In the genomic region with DNA sequence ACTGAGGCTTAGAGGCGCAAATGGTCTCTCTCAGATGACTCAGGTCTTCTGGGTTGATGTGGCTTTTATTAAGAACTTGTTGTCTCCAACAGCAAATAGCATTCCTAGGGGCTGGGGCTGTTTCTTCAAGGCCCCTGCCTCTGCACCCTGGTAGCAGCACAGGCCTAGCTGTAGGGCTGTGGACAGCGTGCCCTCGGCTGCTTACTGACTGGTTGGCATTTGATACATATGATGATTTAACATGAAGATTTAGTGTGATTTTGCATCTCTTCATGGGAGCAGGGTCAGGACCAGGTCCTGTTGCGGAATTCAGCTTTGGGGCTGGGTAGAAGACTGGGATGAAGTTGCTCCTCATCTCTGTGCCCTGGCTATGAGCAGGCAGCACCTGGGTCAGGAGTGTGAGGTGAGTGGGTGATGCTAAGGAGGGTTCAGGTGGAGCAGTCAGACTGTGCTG, we compare ENCODE assay signal across 8 cellular contexts. TPM values are rescaled to one million over a fixed set of nuclear protein-coding genes. Genes with fewer than 3 reads are reported as not detected.
DNase-seq lines count a peak whose midpoint lies in the region; ATAC-seq, FAIRE-seq and TF ChIP-seq lines count a peak whose summit lies in the region.

No MANE protein-coding gene starts in this region.

- TF ChIP-seq EP300 in GM12878 (IDR thresholded peaks at IDR 0.05; ENCODE audit: borderline replicate concordance in 1 of 2, control insufficient read depth in 1 of 2, low read depth in 2 of 2, low read length in 2 of 2), result no peak

- H3K27ac Mint-ChIP-seq in CD14-positive monocyte, result peak overlapping the region; percentile 77 to 93 (median 84)
- H3K27ac Mint-ChIP-seq in natural killer cell treated with Interleukin-12 subunit alpha and Interleukin-12 subunit beta and Interleukin-15 and Interleukin-18, amount 100 ng/mL, for 72 hours, result peak overlapping the region; percentile 80 to 85

- no peak overlapping the region for H2AFZ ChIP-seq in GM12878 (ENCODE audit: control insufficient read depth, low read depth, low read length)
- no peak overlapping the region for H2AFZ ChIP-seq in Karpas-422 (ENCODE audit: low read length)

- intact Hi-C loops in CD14-positive monocyte (cut with micrococcal nuclease), result loop anchor here in 1 of 2 donors (10.0 kb wide), 1 partner anchor 106 kb away; no protein-coding TSS in a partner anchor
- intact Hi-C loops in GM12878 (cut with micrococcal nuclease; ENCODE audit: unreplicated experiment), result no loop called here
- intact Hi-C loops in left colon (cut with DNase I, micrococcal nuclease), result no loop called here

- in situ Hi-C loops in GM12878 (cut with MboI), result no loop called here

- no peaks in the 10 kb centered on the region for H3K27me3 ChIP-seq in HUES6 (ENCODE audit: control insufficient read depth, insufficient read depth, low read length)
- H3K27me3 ChIP-seq in GM12878 (replicated peaks in 1 of 2; ENCODE audit: control insufficient read depth in 2 of 2, insufficient read depth in 2 of 2, low read length in 1 of 2), result no peaks in the 10 kb centered on the region
- H3K27me3 ChIP-seq in Karpas-422 (ENCODE audit: low read length), result no peaks in the 10 kb centered on the region

- H3K36me3 Mint-ChIP-seq in CD14-positive monocyte, result peaks cover 4 to 6% of the 10 kb centered on the region in 2 donors
- H3K36me3 Mint-ChIP-seq in natural killer cell treated with Interleukin-12 subunit alpha and Interleukin-12 subunit beta and Interleukin-15 and Interleukin-18, amount 100 ng/mL, for 72 hours, result no peaks in the 10 kb centered on the region

- H3K4me1 ChIP-seq in HUES6 (ENCODE audit: control insufficient read depth, insufficient read depth, low read length) (peaks cover 51% of the 10 kb centered on the region), GM12878 (ENCODE audit: control insufficient read depth, insufficient read depth, low read length) (peaks cover 33% of the 10 kb centered on the region), Karpas-422 (ENCODE audit: low read length) (no peaks in the 10 kb centered on the region)

- 97% methylated on average over 4 of the region's 4 CpGs for WGBS in GM12878 (ENCODE audit: insufficient coverage, insufficient replicate concordance, low lambda C conversion rate, missing lambda C conversion rate)

- peak overlapping the region; percentile 74 to 86 for H3K4me3 Mint-ChIP-seq in CD14-positive monocyte
- peak overlapping the region; percentile 83 for H3K4me3 Mint-ChIP-seq in natural killer cell treated with Interleukin-12 subunit alpha and Interleukin-12 subunit beta and Interleukin-15 and Interleukin-18, amount 100 ng/mL, for 72 hours

- H3K9ac ChIP-seq in HUES6 (ENCODE audit: low read length), result peak overlapping the region; percentile 94
- no peak overlapping the region for H3K9ac ChIP-seq in GM12878 (ENCODE audit: control insufficient read depth, insufficient read depth, low read length)
- H3K9ac ChIP-seq in Karpas-422 (ENCODE audit: low read length), result no peak overlapping the region

- CTCF ChIA-PET in GM12878 (lab: Yijun Ruan, JAX), result interaction anchor here (1.2 to 5.0 kb wide), 10 partner anchors 11 to 59 kb away, joined by 4 to 39 read pairs (median 7); a partner anchor contains a TSS

- H3K9me3 ChIP-seq in HUES6 (ENCODE audit: control insufficient read depth, insufficient read depth, low read depth, low read length) (no peaks in the 10 kb centered on the region), GM12878 (replicated peaks; ENCODE audit: control insufficient read depth, insufficient read depth, low read length) (no peaks in the 10 kb centered on the region; the same call in 2 of the 3 replicates), Karpas-422 (ENCODE audit: low read length) (no peaks in the 10 kb centered on the region)

- DNase-seq in CD14-positive monocyte (ENCODE audit: low spot score), result no peak
- no peak for DNase-seq in GM12878 (ENCODE audit: low read depth, low spot score)
- DNase-seq in natural killer cell treated with Interleukin-12 subunit alpha and Interleukin-12 subunit beta and Interleukin-15 and Interleukin-18, amount 100 ng/mL, for 72 hours (ENCODE audit: low spot score), result no peak
- DNase-seq in central memory CD4-positive, alpha-beta T cell, result no peak
- no peak for DNase-seq in NCI-H187 treated with DMSO at 0.1 percent for 48 hours (lab: John Stamatoyannopoulos, UW)
- DNase-seq in left colon, result no peak
- DNase-seq in Karpas-422, result no peak

- no peak for TF ChIP-seq RAD21 in GM12878 (IDR thresholded peaks at IDR 0.05; ENCODE audit: insufficient read depth, low read depth, low read length)

- ATAC-seq in GM12878 (0 out of 3 replicates have a peak, but pooled peaks have one; percentile 4), left colon (no peak)
- ATAC-seq in natural killer cell treated with Interleukin-12 subunit alpha and Interleukin-12 subunit beta and Interleukin-15 and Interleukin-18, amount 100 ng/mL, for 72 hours, result peak; percentile 19 to 28

- H3K4me1 Mint-ChIP-seq in CD14-positive monocyte, result peaks cover 58% of the 10 kb centered on the region
- H3K4me1 Mint-ChIP-seq in natural killer cell treated with Interleukin-12 subunit alpha and Interleukin-12 subunit beta and Interleukin-15 and Interleukin-18, amount 100 ng/mL, for 72 hours (ENCODE audit: low read depth in 2 of 2), result peaks cover 58 to 68% of the 10 kb centered on the region in 2 donors

- RAD21 ChIA-PET in GM12878 (lab: Charles Lee; ENCODE audit: unreplicated experiment), result interaction anchor here (0.5 to 7.4 kb wide), 14 partner anchors 7 to 256 kb away, joined by 4 to 98 read pairs (median 6); a partner anchor contains a TSS

- TF ChIP-seq CTCF in CD14-positive monocyte (IDR thresholded peaks at IDR 0.05) (no peak), GM12878 (IDR thresholded peaks at IDR 0.05 in 2 of 3, conservative IDR thresholded peaks at IDR 0.05 in 1 of 3; ENCODE audit: control insufficient read depth in 2 of 3, extremely low read depth in 1 of 3, insufficient read depth in 1 of 3, low read depth in 3 of 3, low read length in 3 of 3) (no peak)

- peaks cover 7 to 19% (median 14%) of the 10 kb centered on the region in 3 donors for H3K27me3 Mint-ChIP-seq in CD14-positive monocyte (ENCODE audit: low read depth in 3 of 3)
- peaks cover 9 to 10% of the 10 kb centered on the region in 2 donors for H3K27me3 Mint-ChIP-seq in natural killer cell treated with Interleukin-12 subunit alpha and Interleukin-12 subunit beta and Interleukin-15 and Interleukin-18, amount 100 ng/mL, for 72 hours

- H3K9me3 Mint-ChIP-seq in CD14-positive monocyte, result peaks cover 0 to 3% (median 0%) of the 10 kb centered on the region in 7 donors
- no peaks in the 10 kb centered on the region for H3K9me3 Mint-ChIP-seq in natural killer cell treated with Interleukin-12 subunit alpha and Interleukin-12 subunit beta and Interleukin-15 and Interleukin-18, amount 100 ng/mL, for 72 hours

- H4K20me1 ChIP-seq in GM12878 (ENCODE audit: control insufficient read depth, insufficient read depth), result no peaks in the 10 kb centered on the region
- H4K20me1 ChIP-seq in Karpas-422 (ENCODE audit: insufficient read depth, low read depth, low read length), result no peaks in the 10 kb centered on the region

- SMC1A ChIA-PET in GM12878 (lab: Charles Lee; ENCODE audit: uncharacterized antibody, unreplicated experiment), result interaction anchor here (0.7 to 9.7 kb wide), 13 partner anchors 8 to 59 kb away, joined by 3 to 217 read pairs (median 22); a partner anchor contains a TSS

- peak overlapping the region; percentile 82; the same call in 1 of the 2 replicates for H3K27ac ChIP-seq in HUES6 (ENCODE audit: low read depth, low read length)
- H3K27ac ChIP-seq in GM12878 (ENCODE audit: control insufficient read depth, insufficient read depth), result no peak overlapping the region; the same call in 1 of the 2 replicates
- H3K27ac ChIP-seq in Karpas-422 (ENCODE audit: low read length), result no peak overlapping the region

- no peak for TF ChIP-seq POLR2A in GM12878 (IDR thresholded peaks at IDR 0.05; ENCODE audit: low read depth, low read length)

- H3K79me2 ChIP-seq in GM12878 (ENCODE audit: control insufficient read depth, insufficient read depth, low read length) (no peaks in the 10 kb centered on the region), Karpas-422 (ENCODE audit: low read length) (no peaks in the 10 kb centered on the region)

- POLR2A ChIA-PET in GM12878 (lab: Charles Lee), result interaction anchor here (0.6 to 6.2 kb wide), 15 partner anchors 8 to 131 kb away, joined by 3 to 89 read pairs (median 8); a partner anchor contains a TSS

- H3K4me2 ChIP-seq in GM12878 (ENCODE audit: control insufficient read depth, insufficient read depth), result peak overlapping the region; percentile 13; the same call in 1 of the 2 replicates
- no peak overlapping the region for H3K4me2 ChIP-seq in Karpas-422 (ENCODE audit: low read depth, low read length, poor library complexity, severe bottlenecking)

- H3K4me3 ChIP-seq in HUES6 (ENCODE audit: low read depth, low read length) (no peak overlapping the region; the same call in 1 of the 2 replicates), GM12878 (no peak overlapping the region), Karpas-422 (ENCODE audit: low read length) (no peak overlapping the region)

- no peaks in the 10 kb centered on the region for H3K9me2 ChIP-seq in Karpas-422 (replicated peaks; ENCODE audit: insufficient read depth, low read length)

- BruUV-seq in GM12878 (replicated peaks; lab: Mats Ljungman, UMichigan), result no TSS peak

- no peak for FAIRE-seq in GM12878 (lab: Jason Lieb, UNC)

- H3K36me3 ChIP-seq in HUES6 (ENCODE audit: control insufficient read depth, insufficient read depth, low read length), result no peaks in the 10 kb centered on the region
- no peaks in the 10 kb centered on the region for H3K36me3 ChIP-seq in GM12878 (ENCODE audit: control insufficient read depth in 2 of 2, insufficient read depth in 2 of 2, low read length in 1 of 2)
- no peaks in the 10 kb centered on the region for H3K36me3 ChIP-seq in Karpas-422 (ENCODE audit: insufficient read depth, low read length)

RNA-seq across cellular contexts. Expression of a gene that starts 24.3 kb away (rescaled TPM):
- polyA plus RNA-seq in CD14-positive monocyte (10 to 100 TPM; 30.6 to 53.2 TPM), GM12878 (2011; rRNA removed) (100 and 104 TPM in 2 replicates), GM12878 (2014; fragmentation: Illumina TruSeq; extraction: Trizol) (8.3 and 22.5 TPM in 2 replicates), GM12878 (2014; fragmentation: Nextera tagmentation; extraction: Ambion mirVana) (1 to 10 TPM; 1.9 to 7.3 TPM), GM12878 (2014; rRNA removed) (63.8 and 71.6 TPM in 2 replicates), GM12878 (2016; fragmentation: Nextera tagmentation; extraction: Ambion mirVana) (10 to 100 TPM; 16.1 to 19.5 TPM)
- total RNA-seq in GM12878 (2013; cell fraction: nucleolus; rRNA removed), result 22.9 and 23.9 TPM in 2 replicates
- total RNA-seq in GM12878 (2014; rRNA removed) (67.2 and 71.6 TPM in 2 replicates), GM12878 (2014; rRNA removed; fragmentation: Illumina TruSeq; extraction: Trizol) (42.0 and 43.2 TPM in 2 replicates), GM12878 (2021) (65.8 and 80.7 TPM in 2 replicates), left colon (100 to 1,000 TPM in 1 of 2 donors, 10 to 100 TPM in 1; 70.9 to 169 TPM)
- 10.6 TPM for polyA plus RNA-seq in GM12878 (2011; ENCODE audit: low read depth)
- 96.0 and 101 TPM in 2 replicates for polyA plus RNA-seq in GM12878 (2011; cell fraction: cytosol; rRNA removed)
- polyA plus RNA-seq in GM12878 (2011; cell fraction: nucleus; rRNA removed), result 183 and 184 TPM in 2 replicates
- polyA plus RNA-seq in GM12878 (2012), result 21.4 and 31.8 TPM in 2 replicates
- polyA minus RNA-seq in GM12878 (2011; rRNA and poly(A)+ RNA removed), result 63.6 and 100 TPM in 2 replicates
- 102 and 106 TPM in 2 replicates for polyA minus RNA-seq in GM12878 (2011; cell fraction: cytosol; rRNA and poly(A)+ RNA removed)
- polyA minus RNA-seq in GM12878 (2011; cell fraction: nucleus; rRNA and poly(A)+ RNA removed), result 70.4 and 103 TPM in 2 replicates
- total RNA-seq in natural killer cell treated with Interleukin-12 subunit alpha and Interleukin-12 subunit beta and Interleukin-15 and Interleukin-18, amount 100 ng/mL, for 72 hours, result 100 to 1,000 TPM; 128 to 346 TPM
- 0.19 and 0.54 TPM in 2 replicates for total RNA-seq in Karpas-422 (2014; rRNA removed; shearing (Covaris generic); ENCODE audit: low replicate concordance)

RNA-seq across cellular contexts. Expression of a gene that starts 26.2 kb away (rescaled TPM):
- 100 to 1,000 TPM; 124 to 153 TPM for polyA plus RNA-seq in CD14-positive monocyte
- 83.3 and 102 TPM in 2 replicates for total RNA-seq in GM12878 (2013; cell fraction: nucleolus; rRNA removed)
- total RNA-seq in GM12878 (2014; rRNA removed), result 98.4 and 102 TPM in 2 replicates
- total RNA-seq in GM12878 (2014; rRNA removed; fragmentation: Illumina TruSeq; extraction: Trizol), result 71.2 and 73.6 TPM in 2 replicates
- 111 and 115 TPM in 2 replicates for total RNA-seq in GM12878 (2021)
- polyA plus RNA-seq in GM12878 (2011; ENCODE audit: low read depth), result 57.9 TPM
- polyA plus RNA-seq in GM12878 (2011; rRNA removed), result 113 and 153 TPM in 2 replicates
- polyA plus RNA-seq in GM12878 (2011; cell fraction: cytosol; rRNA removed), result 161 and 169 TPM in 2 replicates
- polyA plus RNA-seq in GM12878 (2011; cell fraction: nucleus; rRNA removed), result 189 and 204 TPM in 2 replicates
- 103 and 110 TPM in 2 replicates for polyA plus RNA-seq in GM12878 (2012)
- 102 and 112 TPM in 2 replicates for polyA plus RNA-seq in GM12878 (2014; fragmentation: Illumina TruSeq; extraction: Trizol)
- polyA plus RNA-seq in GM12878 (2014; fragmentation: Nextera tagmentation; extraction: Ambion mirVana), result 10 to 100 TPM; 12.3 to 16.8 TPM
- polyA plus RNA-seq in GM12878 (2014; rRNA removed), result 140 and 153 TPM in 2 replicates
- polyA plus RNA-seq in GM12878 (2016; fragmentation: Nextera tagmentation; extraction: Ambion mirVana), result 100 to 1,000 TPM; 114 to 119 TPM
- 106 and 129 TPM in 2 replicates for polyA minus RNA-seq in GM12878 (2011; rRNA and poly(A)+ RNA removed)
- 45.0 and 45.6 TPM in 2 replicates for polyA minus RNA-seq in GM12878 (2011; cell fraction: cytosol; rRNA and poly(A)+ RNA removed)
- 64.8 and 96.5 TPM in 2 replicates for polyA minus RNA-seq in GM12878 (2011; cell fraction: nucleus; rRNA and poly(A)+ RNA removed)
- total RNA-seq in natural killer cell treated with Interleukin-12 subunit alpha and Interleukin-12 subunit beta and Interleukin-15 and Interleukin-18, amount 100 ng/mL, for 72 hours, result 100 to 1,000 TPM; 219 to 319 TPM
- 100 to 1,000 TPM; 130 to 137 TPM for total RNA-seq in left colon
- 58.2 and 103 TPM in 2 replicates for total RNA-seq in Karpas-422 (2014; rRNA removed; shearing (Covaris generic); ENCODE audit: low replicate concordance)

RNA-seq across cellular contexts. Expression of a gene that starts 48.5 kb away (rescaled TPM):
- polyA plus RNA-seq in CD14-positive monocyte (10 to 100 TPM; 48.4 to 57.0 TPM), GM12878 (2011; rRNA removed) (1,703 and 2,596 TPM in 2 replicates), GM12878 (2014; fragmentation: Illumina TruSeq; extraction: Trizol) (2,402 and 3,052 TPM in 2 replicates), GM12878 (2014; fragmentation: Nextera tagmentation; extraction: Ambion mirVana) (1,000 to 10,000 TPM; 1,039 to 1,376 TPM), GM12878 (2014; rRNA removed) (2,367 and 2,490 TPM in 2 replicates), GM12878 (2016; fragmentation: Nextera tagmentation; extraction: Ambion mirVana) (1,000 to 10,000 TPM; 1,510 to 1,651 TPM)
- 180 and 186 TPM in 2 replicates for total RNA-seq in GM12878 (2013; cell fraction: nucleolus; rRNA removed)
- total RNA-seq in GM12878 (2014; rRNA removed) (1,600 and 1,662 TPM in 2 replicates), GM12878 (2014; rRNA removed; fragmentation: Illumina TruSeq; extraction: Trizol) (1,225 and 1,242 TPM in 2 replicates), GM12878 (2021) (1,685 and 1,700 TPM in 2 replicates), left colon (100 to 1,000 TPM; 149 to 195 TPM)
- polyA plus RNA-seq in GM12878 (2011; ENCODE audit: low read depth), result 770 TPM
- 2,686 and 3,225 TPM in 2 replicates for polyA plus RNA-seq in GM12878 (2011; cell fraction: cytosol; rRNA removed)
- 1,113 and 1,357 TPM in 2 replicates for polyA plus RNA-seq in GM12878 (2011; cell fraction: nucleus; rRNA removed)
- polyA plus RNA-seq in GM12878 (2012), result 828 and 941 TPM in 2 replicates
- 2,195 and 2,964 TPM in 2 replicates for polyA minus RNA-seq in GM12878 (2011; rRNA and poly(A)+ RNA removed)
- polyA minus RNA-seq in GM12878 (2011; cell fraction: cytosol; rRNA and poly(A)+ RNA removed), result 626 and 717 TPM in 2 replicates
- polyA minus RNA-seq in GM12878 (2011; cell fraction: nucleus; rRNA and poly(A)+ RNA removed), result 193 and 357 TPM in 2 replicates
- 1,000 to 10,000 TPM in 1 of 2 donors, 100 to 1,000 TPM in 1; 938 to 1,043 TPM for total RNA-seq in natural killer cell treated with Interleukin-12 subunit alpha and Interleukin-12 subunit beta and Interleukin-15 and Interleukin-18, amount 100 ng/mL, for 72 hours
- total RNA-seq in Karpas-422 (2014; rRNA removed; shearing (Covaris generic); ENCODE audit: low replicate concordance), result 403 and 427 TPM in 2 replicates

RNA-seq across cellular contexts. Expression of a gene that starts 51.6 kb away (rescaled TPM):
- polyA plus RNA-seq in CD14-positive monocyte (under 1 TPM; 0.27 to 0.34 TPM), GM12878 (2011; rRNA removed) (6.8 and 14.8 TPM in 2 replicates), GM12878 (2014; fragmentation: Illumina TruSeq; extraction: Trizol) (52.7 and 53.6 TPM in 2 replicates), GM12878 (2014; fragmentation: Nextera tagmentation; extraction: Ambion mirVana) (1 to 10 TPM; 5.1 to 6.5 TPM), GM12878 (2014; rRNA removed) (30.1 and 33.3 TPM in 2 replicates), GM12878 (2016; fragmentation: Nextera tagmentation; extraction: Ambion mirVana) (10 to 100 TPM; 31.1 to 36.2 TPM)
- total RNA-seq in GM12878 (2013; cell fraction: nucleolus; rRNA removed), result 15.3 and 21.3 TPM in 2 replicates
- total RNA-seq in GM12878 (2014; rRNA removed) (11.9 and 12.9 TPM in 2 replicates), GM12878 (2014; rRNA removed; fragmentation: Illumina TruSeq; extraction: Trizol) (12.4 and 12.5 TPM in 2 replicates), GM12878 (2021) (62.5 and 66.9 TPM in 2 replicates), left colon (10 to 100 TPM; 11.1 to 16.3 TPM)
- 30.8 TPM for polyA plus RNA-seq in GM12878 (2011; ENCODE audit: low read depth)
- polyA plus RNA-seq in GM12878 (2011; cell fraction: cytosol; rRNA removed), result 18.4 and 23.7 TPM in 2 replicates
- polyA plus RNA-seq in GM12878 (2011; cell fraction: nucleus; rRNA removed), result 68.0 and 73.9 TPM in 2 replicates
- polyA plus RNA-seq in GM12878 (2012), result 36.6 and 43.4 TPM in 2 replicates
- polyA minus RNA-seq in GM12878 (2011; rRNA and poly(A)+ RNA removed), result 17.6 and 22.5 TPM in 2 replicates
- 8.5 and 20.0 TPM in 2 replicates for polyA minus RNA-seq in GM12878 (2011; cell fraction: cytosol; rRNA and poly(A)+ RNA removed)
- 7.4 and 14.4 TPM in 2 replicates for polyA minus RNA-seq in GM12878 (2011; cell fraction: nucleus; rRNA and poly(A)+ RNA removed)
- total RNA-seq in natural killer cell treated with Interleukin-12 subunit alpha and Interleukin-12 subunit beta and Interleukin-15 and Interleukin-18, amount 100 ng/mL, for 72 hours, result 100 to 1,000 TPM in 1 of 2 donors, 10 to 100 TPM in 1; 64.1 to 118 TPM
- total RNA-seq in Karpas-422 (2014; rRNA removed; shearing (Covaris generic); ENCODE audit: low replicate concordance), result 9.4 and 11.0 TPM in 2 replicates

Comparison
In these comparisons a context has a peak if more than half of its experiments do, and no peak if none do; other contexts are left out.
1. RNA of a gene that starts 24.3 kb away (total RNA-seq): 128 to 346 TPM in natural killer cell treated with Interleukin-12 subunit alpha and Interleukin-12 subunit beta and Interleukin-15 and Interleukin-18, amount 100 ng/mL, for 72 hours, 70.9 to 169 TPM in left colon and 22.9 to 80.7 TPM in GM12878; 0.19 to 0.54 TPM in Karpas-422; every median in the first group is over 10 times any median in the second.